Comparison of ENCODE assay signal across 8 cellular contexts in the genomic region with DNA sequence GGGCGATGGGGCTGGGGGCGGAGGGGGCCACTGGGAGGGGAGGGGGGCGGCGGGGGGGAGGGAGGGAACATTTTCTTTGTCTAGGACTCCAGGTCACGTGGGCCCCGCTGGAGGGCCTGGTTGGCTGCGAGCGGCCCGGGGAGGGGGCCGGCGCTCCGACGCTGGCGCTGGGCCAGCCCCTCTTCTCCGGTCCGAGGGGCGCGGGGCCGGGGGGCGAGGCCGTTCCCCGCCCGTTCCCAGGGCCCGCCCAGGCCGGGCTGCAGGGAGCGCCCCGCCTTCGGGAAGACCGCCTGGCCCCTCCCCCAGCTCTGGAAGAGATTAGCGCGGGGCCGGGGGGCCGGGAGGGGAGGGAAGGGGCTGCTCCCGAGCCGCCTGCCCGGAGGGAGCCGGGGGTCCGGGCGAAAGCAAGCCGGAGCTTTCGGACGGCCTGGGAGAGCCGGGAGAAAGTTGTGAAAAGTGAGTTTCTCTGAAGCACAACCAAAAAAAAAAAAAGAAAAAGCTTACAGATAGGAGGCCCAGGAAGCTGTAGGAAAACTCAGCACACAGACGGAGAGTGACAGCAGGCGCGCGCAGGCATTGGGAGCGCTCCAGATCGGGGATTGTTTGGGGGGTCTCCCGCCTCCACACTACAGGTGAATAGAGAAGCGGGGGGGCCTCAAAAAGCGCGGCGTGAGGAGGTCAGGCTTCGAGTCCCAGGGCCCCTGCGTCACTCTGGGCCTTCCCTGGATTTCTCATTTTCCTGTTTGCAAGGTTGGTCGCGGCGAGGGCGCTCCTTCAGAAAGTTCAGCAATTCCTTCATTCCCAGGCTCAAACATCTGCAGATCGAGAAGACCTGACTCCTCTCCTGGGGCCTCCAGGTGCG.
DNase-seq lines count a peak whose midpoint lies in the region; ATAC-seq and TF ChIP-seq lines count a peak whose summit lies in the region.

No MANE protein-coding gene starts in this region.

- no peaks in the 10 kb centered on the region for H4K20me1 ChIP-seq in mammary epithelial cell (ENCODE audit: insufficient read depth, low read length)

- in situ Hi-C loops in mammary epithelial cell (cut with MboI; ENCODE audit: low sequenced_read_pairs in 2 of 2): no loop called here

- H3K36me3 ChIP-seq in endodermal cell (ENCODE audit: control insufficient read depth, insufficient read depth, low read length): peaks cover 17% of the 10 kb centered on the region
- H3K36me3 ChIP-seq in mucosa of descending colon (ENCODE audit: low read depth): no peaks in the 10 kb centered on the region
- H3K36me3 ChIP-seq in mammary epithelial cell (ENCODE audit: insufficient read depth, low read length): no peaks in the 10 kb centered on the region

- DNase-seq in AG04450 (ENCODE audit: low read depth, low spot score) (no peak), NCI-H187 (lab: John Stamatoyannopoulos, UW) (peak; percentile 48 to 73), endodermal cell (peak; percentile 96), mucosa of descending colon (peak; percentile 79 to 84 (median 80)), mammary epithelial cell (no peak)
- DNase-seq in activated CD4-positive, alpha-beta T cell treated with anti-CD3 and anti-CD28 coated beads for 48 hours: peak; percentile 67

- no TSS peak for BruUV-seq in mammary epithelial cell (replicated peaks; lab: Mats Ljungman, UMichigan)

- 5 to 12% methylated on average over 19 to 58 of the region's 62 CpGs for WGBS in endodermal cell (ENCODE audit: insufficient coverage in 1 of 2, insufficient read length in 1 of 2), 2 experiments
- WGBS in mammary epithelial cell (ENCODE audit: low coverage, missing lambda C conversion rate): 92% methylated on average over 10 of the region's 62 CpGs

- ATAC-seq in GM19351 (IDR thresholded peaks at IDR 0.05; ENCODE audit: unreplicated experiment) (peak; percentile 22), mucosa of descending colon (peak; percentile 80)

- no peaks in the 10 kb centered on the region for H3K9me3 Mint-ChIP-seq in endodermal cell
- H3K9me3 Mint-ChIP-seq in stimulated activated naive CD8-positive, alpha-beta T cell treated with anti-CD3 and anti-CD28 coated beads, Interleukin-15, Interleukin-2, amounts not matched to agents 100 ng/mL and 50 ng/mL, for 24 hours: no peaks in the 10 kb centered on the region

- H3K27me3 Mint-ChIP-seq in endodermal cell (ENCODE audit: insufficient read depth): no peaks in the 10 kb centered on the region
- H3K27me3 Mint-ChIP-seq in stimulated activated naive CD8-positive, alpha-beta T cell treated with anti-CD3 and anti-CD28 coated beads, Interleukin-15, Interleukin-2, amounts not matched to agents 100 ng/mL and 50 ng/mL, for 24 hours: no peaks in the 10 kb centered on the region

- H3K4me2 ChIP-seq in mammary epithelial cell (ENCODE audit: insufficient read depth, low read depth, low read length): no peak overlapping the region

- peaks cover 26% of the 10 kb centered on the region for H3K36me3 Mint-ChIP-seq in endodermal cell (ENCODE audit: low read depth)
- peaks cover 71% of the 10 kb centered on the region for H3K36me3 Mint-ChIP-seq in stimulated activated naive CD8-positive, alpha-beta T cell treated with anti-CD3 and anti-CD28 coated beads, Interleukin-15, Interleukin-2, amounts not matched to agents 100 ng/mL and 50 ng/mL, for 24 hours (ENCODE audit: low read depth)

- CTCF ChIA-PET in AG04450 (lab: Charles Lee) (interaction anchor here (3.4 kb wide), 1 partner anchor 23 kb away, joined by 11 read pairs; no protein-coding TSS in a partner anchor), mammary epithelial cell (lab: Charles Lee; ENCODE audit: low non-redundant PET) (no interaction called here)

- no peak overlapping the region for H2AFZ ChIP-seq in mammary epithelial cell (ENCODE audit: low read depth, low read length)

- H3K9me3 ChIP-seq in AG04450 (ENCODE audit: control insufficient read depth, insufficient read depth, low read length) (no peaks in the 10 kb centered on the region), endodermal cell (ENCODE audit: control insufficient read depth, low read length) (no peaks in the 10 kb centered on the region), mucosa of descending colon (no peaks in the 10 kb centered on the region), mammary epithelial cell (replicated peaks; ENCODE audit: insufficient read depth, low read length) (no peaks in the 10 kb centered on the region)

- peak overlapping the region; percentile 87 for H3K4me3 Mint-ChIP-seq in endodermal cell
- H3K4me3 Mint-ChIP-seq in stimulated activated naive CD8-positive, alpha-beta T cell treated with anti-CD3 and anti-CD28 coated beads, Interleukin-15, Interleukin-2, amounts not matched to agents 100 ng/mL and 50 ng/mL, for 24 hours: peak overlapping the region; percentile 86

- H3K9ac ChIP-seq in endodermal cell (ENCODE audit: extremely low read depth, low read length, poor library complexity, severe bottlenecking) (peak overlapping the region; percentile 52), mammary epithelial cell (ENCODE audit: insufficient read depth, low read length) (no peak overlapping the region)

- peak overlapping the region; percentile 65 for H3K27ac ChIP-seq in AG04450 (ENCODE audit: low read depth, low read length)
- peak overlapping the region; percentile 96 for H3K27ac ChIP-seq in endodermal cell (ENCODE audit: low read depth, low read length)
- H3K27ac ChIP-seq in mammary epithelial cell (ENCODE audit: insufficient read depth, low read depth, low read length): no peak overlapping the region

- peak overlapping the region; percentile 93 for H3K27ac Mint-ChIP-seq in endodermal cell
- peak overlapping the region; percentile 67 for H3K27ac Mint-ChIP-seq in stimulated activated naive CD8-positive, alpha-beta T cell treated with anti-CD3 and anti-CD28 coated beads, Interleukin-15, Interleukin-2, amounts not matched to agents 100 ng/mL and 50 ng/mL, for 24 hours

- TF ChIP-seq CTCF in AG04450 (IDR thresholded peaks at IDR 0.05; ENCODE audit: low read depth, low read length) (no peak), endodermal cell (conservative IDR thresholded peaks at IDR 0.05) (no peak), mucosa of descending colon (IDR thresholded peaks at IDR 0.05) (no peak), mammary epithelial cell (conservative IDR thresholded peaks at IDR 0.05 in 1 of 2, IDR thresholded peaks at IDR 0.05 in 1 of 2; ENCODE audit: extremely low read depth in 1 of 2, insufficient read depth in 1 of 2, low read depth in 1 of 2, low read length in 2 of 2) (no peak)

- dilution Hi-C loops in mammary epithelial cell (cut with HindIII; ENCODE audit: low sequenced_read_pairs): loop anchor here (5.0 kb wide), 1 partner anchor 45 kb away; no protein-coding TSS in a partner anchor

- POLR2A ChIA-PET in AG04450 (lab: Yijun Ruan, JAX): interaction anchor here (0.6 to 1.0 kb wide), 3 partner anchors 110 to 1537 kb away, joined by 3 to 5 read pairs (median 4); no protein-coding TSS in a partner anchor

- peak overlapping the region; percentile 41; the same call in 1 of the 2 replicates for H3K4me3 ChIP-seq in AG04450 (ENCODE audit: low read depth, low read length)
- H3K4me3 ChIP-seq in endodermal cell (ENCODE audit: low read length): peak overlapping the region; percentile 71
- H3K4me3 ChIP-seq in mucosa of descending colon: peak overlapping the region; percentile 39
- H3K4me3 ChIP-seq in mammary epithelial cell (replicated peaks in 1 of 3; ENCODE audit: insufficient read depth in 1 of 3, low read depth in 2 of 3, low read length in 3 of 3): no peak overlapping the region

- no peaks in the 10 kb centered on the region for H3K79me2 ChIP-seq in mammary epithelial cell (ENCODE audit: insufficient read depth, low read length)

- intact Hi-C loops in mucosa of descending colon (cut with DNase I, micrococcal nuclease) (no loop called here), mammary epithelial cell (cut with micrococcal nuclease) (no loop called here)

- H3K4me1 ChIP-seq in endodermal cell (ENCODE audit: control insufficient read depth, insufficient read depth, low read length) (peaks cover 32% of the 10 kb centered on the region), mucosa of descending colon (ENCODE audit: low read depth) (peaks cover 7% of the 10 kb centered on the region), mammary epithelial cell (ENCODE audit: insufficient read depth, low read length) (peaks cover 14% of the 10 kb centered on the region)

- H3K27me3 ChIP-seq in AG04450 (ENCODE audit: control insufficient read depth, insufficient read depth, low read length) (no peaks in the 10 kb centered on the region), endodermal cell (ENCODE audit: control insufficient read depth, insufficient read depth, low read length, poor library complexity, severe bottlenecking) (no peaks in the 10 kb centered on the region), mammary epithelial cell (ENCODE audit: insufficient read depth, low read length) (no peaks in the 10 kb centered on the region)

- H3K4me1 Mint-ChIP-seq in endodermal cell: peaks cover 58% of the 10 kb centered on the region
- peaks cover 52% of the 10 kb centered on the region for H3K4me1 Mint-ChIP-seq in stimulated activated naive CD8-positive, alpha-beta T cell treated with anti-CD3 and anti-CD28 coated beads, Interleukin-15, Interleukin-2, amounts not matched to agents 100 ng/mL and 50 ng/mL, for 24 hours (ENCODE audit: low read depth)

Comparison
In these comparisons a context has a peak if more than half of its experiments do, and no peak if none do; other contexts are left out.
1. DNase-seq: peak in NCI-H187 (2 of 2), activated CD4-positive, alpha-beta T cell treated with anti-CD3 and anti-CD28 coated beads for 48 hours (single experiment), endodermal cell (single experiment) and mucosa of descending colon (3 of 3); none in AG04450 (single experiment) and mammary epithelial cell (single experiment).
2. H3K4me3 ChIP-seq: peak in AG04450 (single experiment), endodermal cell (single experiment) and mucosa of descending colon (single experiment); none in mammary epithelial cell (0 of 3).